21 cellular contexts compared by ENCODE assay signal in genomic region chr10:110912374-110912773, GRCh38. TPM values are rescaled to one million over a fixed set of nuclear protein-coding genes. Genes with fewer than 3 reads are reported as not detected.
A peak's percentile ranks its signal among the peaks of the same experiment; 100 is the strongest.
DNase-seq lines count a peak whose midpoint lies in the region; ATAC-seq and TF ChIP-seq lines count a peak whose summit lies in the region.
"Had no signal": no experiment of that assay in that cellular context is flagged by ENCODE, and none has a peak within 500 bp of the region (broad histone marks: within the 10 kb centered on the region; RNA-seq: fewer than 3 reads in every experiment).

No MANE protein-coding gene starts in this region.

- no peak for TF ChIP-seq CTCF in dorsolateral prefrontal cortex (IDR thresholded peaks at IDR 0.05 in 54 of 56, conservative IDR thresholded peaks at IDR 0.05 in 2 of 56; ENCODE audit: low read depth in 1 of 56, partially characterized antibody in 56 of 56)
- no peak for TF ChIP-seq CTCF in GM10266 (IDR thresholded peaks at IDR 0.05; ENCODE audit: control insufficient read depth, insufficient read depth, low read depth, missing control alignments)

- H3K27me3 Mint-ChIP-seq in central memory CD8-positive, alpha-beta T cell, result no peaks in the 10 kb centered on the region
- H3K27me3 Mint-ChIP-seq: activated CD4-positive, alpha-beta T cell treated with anti-CD3 and anti-CD28 coated beads, Interleukin-2, amount 10 ng/mL, durations not matched to agents 24 days and 14 days; memory B cell; stimulated activated naive B cell treated with anti-CD40 and anti-IgM and Interleukin-4, amounts not matched to agents 10 μg/mL and 1 μg/mL and 100 μg/mL, for 72 hours; type B pancreatic cell had no signal

- H3K36me3 Mint-ChIP-seq in central memory CD8-positive, alpha-beta T cell (ENCODE audit: insufficient read depth), result peaks cover 22% of the 10 kb centered on the region

- intact Hi-C loops in dorsolateral prefrontal cortex (cut with DNase I), result loop anchor here in 1 of 2 donors (10.0 kb wide), 1 partner anchor 608 kb away; the partner anchor contains the start of gene SMNDC1

- DNase-seq in EL, result peak; percentile 83
- DNase-seq in NCI-H226, result peak; percentile 18
- no peak for DNase-seq in central memory CD8-positive, alpha-beta T cell (ENCODE audit: low spot score in 2 of 2)
- DNase-seq in myocyte (ENCODE audit: low read depth), result peak; percentile 25
- no peak for DNase-seq in dorsolateral prefrontal cortex
- no peak for DNase-seq in effector CD8-positive, alpha-beta T cell (lab: John Stamatoyannopoulos, UW)
- DNase-seq in GM10266 (ENCODE audit: extremely low spot score), result no peak
- DNase-seq: activated CD4-positive, alpha-beta T cell treated with anti-CD3 and anti-CD28 coated beads, Interleukin-2, amount 10 ng/mL, durations not matched to agents 24 days and 14 days; activated naive CD4-positive, alpha-beta T cell treated with anti-CD3 and anti-CD28 coated beads, Interleukin-2, amount 50 U/mL, for 16 hours; DMS79 treated with DMSO at 0.1 percent for 48 hours; islet precursor cell; nephron progenitor cell; psoas muscle; SIG-M5; stimulated activated naive B cell treated with anti-CD40 and anti-IgM and Interleukin-4, amounts not matched to agents 10 μg/mL and 1 μg/mL and 100 μg/mL, for 72 hours had no signal

- H3K27me3 ChIP-seq in dorsolateral prefrontal cortex, result no peaks in the 10 kb centered on the region

- H3K4me1 Mint-ChIP-seq in central memory CD8-positive, alpha-beta T cell, result peaks cover 30% of the 10 kb centered on the region

- H3K27ac Mint-ChIP-seq in central memory CD8-positive, alpha-beta T cell (ENCODE audit: low read depth), result peak overlapping the region; percentile 27
- H3K27ac Mint-ChIP-seq: activated CD4-positive, alpha-beta T cell treated with anti-CD3 and anti-CD28 coated beads, Interleukin-2, amount 10 ng/mL, durations not matched to agents 24 days and 14 days; CD14-positive monocyte; memory B cell; nephron progenitor cell; stimulated activated naive B cell treated with anti-CD40 and anti-IgM and Interleukin-4, amounts not matched to agents 10 μg/mL and 1 μg/mL and 100 μg/mL, for 72 hours; type B pancreatic cell had no signal

- ATAC-seq in central memory CD8-positive, alpha-beta T cell (replicated peaks; ENCODE audit: extremely low read depth, poor library complexity, severe bottlenecking), result no peak
- no peak for ATAC-seq in HG03378 (IDR thresholded peaks at IDR 0.05; ENCODE audit: unreplicated experiment)
- ATAC-seq: psoas muscle; stimulated activated naive B cell treated with anti-CD40 and anti-IgM and Interleukin-4, amounts not matched to agents 10 μg/mL and 1 μg/mL and 100 μg/mL, for 72 hours had no signal

- no peak overlapping the region for H3K4me3 Mint-ChIP-seq in central memory CD8-positive, alpha-beta T cell
- H3K4me3 Mint-ChIP-seq: activated CD4-positive, alpha-beta T cell treated with anti-CD3 and anti-CD28 coated beads, Interleukin-2, amount 10 ng/mL, durations not matched to agents 24 days and 14 days; CD14-positive monocyte; memory B cell; nephron progenitor cell; stimulated activated naive B cell treated with anti-CD40 and anti-IgM and Interleukin-4, amounts not matched to agents 10 μg/mL and 1 μg/mL and 100 μg/mL, for 72 hours; type B pancreatic cell had no signal

- H3K9me3 Mint-ChIP-seq in central memory CD8-positive, alpha-beta T cell, result no peaks in the 10 kb centered on the region
- H3K9me3 Mint-ChIP-seq: activated CD4-positive, alpha-beta T cell treated with anti-CD3 and anti-CD28 coated beads, Interleukin-2, amount 10 ng/mL, durations not matched to agents 24 days and 14 days; CD14-positive monocyte; memory B cell; nephron progenitor cell; stimulated activated naive B cell treated with anti-CD40 and anti-IgM and Interleukin-4, amounts not matched to agents 10 μg/mL and 1 μg/mL and 100 μg/mL, for 72 hours; type B pancreatic cell had no signal

- no peak overlapping the region for H3K27ac ChIP-seq in dorsolateral prefrontal cortex
- H3K27ac ChIP-seq: HL-60, KMS-11, psoas muscle had no signal

- H3K4me3 ChIP-seq in dorsolateral prefrontal cortex, result no peak overlapping the region
- H3K4me3 ChIP-seq: psoas muscle had no signal

RNA-seq across cellular contexts. Expression of gene BBIP1, which starts 6.6 kb away (rescaled TPM):
- total RNA-seq in myocyte (18.4 and 22.3 TPM in 2 replicates), dorsolateral prefrontal cortex (10 to 100 TPM; 34.7 to 77.1 (median 51.3) TPM)
- 25.7 TPM for polyA plus RNA-seq in myocyte (2012)

RNA-seq across cellular contexts. Expression of gene SHOC2, which starts 7.0 kb away (rescaled TPM):
- total RNA-seq in myocyte (32.4 and 32.6 TPM in 2 replicates), dorsolateral prefrontal cortex (100 to 1,000 TPM in 16 of 120 experiments, 10 to 100 TPM in 104; 59.5 to 118 (median 88.7) TPM)
- 18.9 TPM for polyA plus RNA-seq in myocyte (2012)

RNA-seq across cellular contexts. Expression of gene PDCD4, which starts 40.6 kb away (rescaled TPM):
- total RNA-seq in myocyte, result 36.2 and 37.0 TPM in 2 replicates
- polyA plus RNA-seq in myocyte (2012), result 112 TPM
- 100 to 1,000 TPM in 2 of 120 experiments, 10 to 100 TPM in 118; 45.2 to 105 (median 67.9) TPM for total RNA-seq in dorsolateral prefrontal cortex

Comparison
In these comparisons a context has a peak if more than half of its experiments do, and no peak if none do; other contexts are left out.
1. DNase-seq: peak in EL (single experiment), NCI-H226 (single experiment) and myocyte (single experiment); none in central memory CD8-positive, alpha-beta T cell (0 of 2), dorsolateral prefrontal cortex (0 of 10), effector CD8-positive, alpha-beta T cell (single experiment) and GM10266 (single experiment).